1 cellular context compared by ENCODE assay signal in the genomic region with DNA sequence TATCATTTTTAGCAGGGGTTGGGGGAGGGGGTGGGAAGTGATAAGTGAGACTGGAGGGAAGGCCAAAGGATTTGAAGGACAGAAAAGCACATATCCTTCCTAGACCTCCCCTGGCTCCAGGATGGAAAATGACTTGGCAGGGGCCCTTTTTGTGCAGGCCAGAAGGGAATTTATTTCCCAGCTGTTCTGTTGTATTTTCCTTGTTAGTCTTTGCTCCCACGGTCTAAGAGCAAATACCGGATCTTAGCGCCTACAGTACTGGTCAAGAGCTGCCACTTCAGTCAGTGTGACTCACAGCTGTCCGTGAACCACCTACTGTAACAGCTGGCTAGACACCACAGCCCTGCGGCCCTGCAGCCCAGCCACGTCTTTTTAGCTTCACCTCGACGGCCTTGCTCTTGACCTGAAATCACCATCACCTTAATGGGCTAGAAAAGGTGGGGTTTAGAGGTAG.
TF ChIP-seq lines count a peak whose summit lies in the region.

No MANE protein-coding gene starts in this region.

TF ChIP-seq in GM23338, 12 proteins besides CTCF, POLR2A, EP300 and RAD21 (continued from another document):
- TF ChIP-seq, protein P1, sequence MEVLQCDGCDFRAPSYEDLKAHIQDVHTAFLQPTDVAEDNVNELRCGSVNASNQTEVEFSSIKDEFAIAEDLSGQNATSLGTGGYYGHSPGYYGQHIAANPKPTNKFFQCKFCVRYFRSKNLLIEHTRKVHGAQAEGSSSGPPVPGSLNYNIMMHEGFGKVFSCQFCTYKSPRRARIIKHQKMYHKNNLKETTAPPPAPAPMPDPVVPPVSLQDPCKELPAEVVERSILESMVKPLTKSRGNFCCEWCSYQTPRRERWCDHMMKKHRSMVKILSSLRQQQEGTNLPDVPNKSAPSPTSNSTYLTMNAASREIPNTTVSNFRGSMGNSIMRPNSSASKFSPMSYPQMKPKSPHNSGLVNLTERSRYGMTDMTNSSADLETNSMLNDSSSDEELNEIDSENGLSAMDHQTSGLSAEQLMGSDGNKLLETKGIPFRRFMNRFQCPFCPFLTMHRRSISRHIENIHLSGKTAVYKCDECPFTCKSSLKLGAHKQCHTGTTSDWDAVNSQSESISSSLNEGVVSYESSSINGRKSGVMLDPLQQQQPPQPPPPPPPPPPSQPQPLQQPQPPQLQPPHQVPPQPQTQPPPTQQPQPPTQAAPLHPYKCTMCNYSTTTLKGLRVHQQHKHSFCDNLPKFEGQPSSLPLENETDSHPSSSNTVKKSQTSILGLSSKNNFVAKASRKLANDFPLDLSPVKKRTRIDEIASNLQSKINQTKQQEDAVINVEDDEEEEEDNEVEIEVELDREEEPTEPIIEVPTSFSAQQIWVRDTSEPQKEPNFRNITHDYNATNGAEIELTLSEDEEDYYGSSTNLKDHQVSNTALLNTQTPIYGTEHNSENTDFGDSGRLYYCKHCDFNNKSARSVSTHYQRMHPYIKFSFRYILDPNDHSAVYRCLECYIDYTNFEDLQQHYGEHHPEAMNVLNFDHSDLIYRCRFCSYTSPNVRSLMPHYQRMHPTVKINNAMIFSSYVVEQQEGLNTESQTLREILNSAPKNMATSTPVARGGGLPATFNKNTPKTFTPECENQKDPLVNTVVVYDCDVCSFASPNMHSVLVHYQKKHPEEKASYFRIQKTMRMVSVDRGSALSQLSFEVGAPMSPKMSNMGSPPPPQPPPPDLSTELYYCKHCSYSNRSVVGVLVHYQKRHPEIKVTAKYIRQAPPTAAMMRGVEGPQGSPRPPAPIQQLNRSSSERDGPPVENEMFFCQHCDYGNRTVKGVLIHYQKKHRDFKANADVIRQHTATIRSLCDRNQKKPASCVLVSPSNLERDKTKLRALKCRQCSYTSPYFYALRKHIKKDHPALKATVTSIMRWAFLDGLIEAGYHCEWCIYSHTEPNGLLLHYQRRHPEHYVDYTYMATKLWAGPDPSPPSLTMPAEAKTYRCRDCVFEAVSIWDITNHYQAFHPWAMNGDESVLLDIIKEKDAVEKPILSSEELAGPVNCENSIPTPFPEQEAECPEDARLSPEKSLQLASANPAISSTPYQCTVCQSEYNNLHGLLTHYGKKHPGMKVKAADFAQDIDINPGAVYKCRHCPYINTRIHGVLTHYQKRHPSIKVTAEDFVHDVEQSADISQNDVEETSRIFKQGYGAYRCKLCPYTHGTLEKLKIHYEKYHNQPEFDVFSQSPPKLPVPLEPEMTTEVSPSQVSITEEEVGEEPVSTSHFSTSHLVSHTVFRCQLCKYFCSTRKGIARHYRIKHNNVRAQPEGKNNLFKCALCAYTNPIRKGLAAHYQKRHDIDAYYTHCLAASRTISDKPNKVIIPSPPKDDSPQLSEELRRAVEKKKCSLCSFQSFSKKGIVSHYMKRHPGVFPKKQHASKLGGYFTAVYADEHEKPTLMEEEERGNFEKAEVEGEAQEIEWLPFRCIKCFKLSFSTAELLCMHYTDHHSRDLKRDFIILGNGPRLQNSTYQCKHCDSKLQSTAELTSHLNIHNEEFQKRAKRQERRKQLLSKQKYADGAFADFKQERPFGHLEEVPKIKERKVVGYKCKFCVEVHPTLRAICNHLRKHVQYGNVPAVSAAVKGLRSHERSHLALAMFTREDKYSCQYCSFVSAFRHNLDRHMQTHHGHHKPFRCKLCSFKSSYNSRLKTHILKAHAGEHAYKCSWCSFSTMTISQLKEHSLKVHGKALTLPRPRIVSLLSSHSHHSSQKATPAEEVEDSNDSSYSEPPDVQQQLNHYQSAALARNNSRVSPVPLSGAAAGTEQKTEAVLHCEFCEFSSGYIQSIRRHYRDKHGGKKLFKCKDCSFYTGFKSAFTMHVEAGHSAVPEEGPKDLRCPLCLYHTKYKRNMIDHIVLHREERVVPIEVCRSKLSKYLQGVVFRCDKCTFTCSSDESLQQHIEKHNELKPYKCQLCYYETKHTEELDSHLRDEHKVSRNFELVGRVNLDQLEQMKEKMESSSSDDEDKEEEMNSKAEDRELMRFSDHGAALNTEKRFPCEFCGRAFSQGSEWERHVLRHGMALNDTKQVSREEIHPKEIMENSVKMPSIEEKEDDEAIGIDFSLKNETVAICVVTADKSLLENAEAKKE (CRISPR knock-in tag; IDR thresholded peaks at IDR 0.05): no peak
- TF ChIP-seq ZNF331 (CRISPR knock-in tag; IDR thresholded peaks at IDR 0.05; ENCODE audit: low read depth): no peak
- TF ChIP-seq, protein P2, sequence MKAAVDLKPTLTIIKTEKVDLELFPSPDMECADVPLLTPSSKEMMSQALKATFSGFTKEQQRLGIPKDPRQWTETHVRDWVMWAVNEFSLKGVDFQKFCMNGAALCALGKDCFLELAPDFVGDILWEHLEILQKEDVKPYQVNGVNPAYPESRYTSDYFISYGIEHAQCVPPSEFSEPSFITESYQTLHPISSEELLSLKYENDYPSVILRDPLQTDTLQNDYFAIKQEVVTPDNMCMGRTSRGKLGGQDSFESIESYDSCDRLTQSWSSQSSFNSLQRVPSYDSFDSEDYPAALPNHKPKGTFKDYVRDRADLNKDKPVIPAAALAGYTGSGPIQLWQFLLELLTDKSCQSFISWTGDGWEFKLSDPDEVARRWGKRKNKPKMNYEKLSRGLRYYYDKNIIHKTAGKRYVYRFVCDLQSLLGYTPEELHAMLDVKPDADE (IDR thresholded peaks at IDR 0.05): no peak
